Comparison of ENCODE assay signal across 21 cellular contexts in genomic region chr10:3639546-3639945, GRCh38.
DNase-seq lines count a peak whose midpoint lies in the region; ATAC-seq lines count a peak whose summit lies in the region.
"Had no signal": no experiment of that assay in that cellular context is flagged by ENCODE, and none has a peak within 500 bp of the region (broad histone marks: within the 10 kb centered on the region; RNA-seq: fewer than 3 reads in every experiment).

No MANE protein-coding gene starts in this region.

- H3K9ac ChIP-seq in trophoblast cell (ENCODE audit: low read length), result no peak overlapping the region

- H2BK12ac ChIP-seq in trophoblast cell (ENCODE audit: low read length), result no peak overlapping the region

- no peak overlapping the region for H3K4me2 ChIP-seq in trophoblast cell (ENCODE audit: low read length)

- no peak overlapping the region for H2BK120ac ChIP-seq in trophoblast cell (ENCODE audit: insufficient read depth, low read length, poor library complexity)

- no peaks in the 10 kb centered on the region for H3K9me3 ChIP-seq in trophoblast cell (ENCODE audit: insufficient read depth, low read depth, low read length)

- ATAC-seq in activated naive CD8-positive, alpha-beta T cell treated with anti-CD3 and anti-CD28 coated beads, Interleukin-2, amount 50 U/mL, for 24 hours, result no peak
- ATAC-seq: Panc1 had no signal

- no peaks in the 10 kb centered on the region for H3K27me3 ChIP-seq in trophoblast cell (ENCODE audit: insufficient read depth, low read length)

- no peaks in the 10 kb centered on the region for H3K27me3 Mint-ChIP-seq in activated naive CD8-positive, alpha-beta T cell treated with anti-CD3 and anti-CD28 coated beads, Interleukin-2, amount 50 U/mL, for 24 hours
- no peaks in the 10 kb centered on the region for H3K27me3 Mint-ChIP-seq in activated naive CD8-positive, alpha-beta T cell treated with anti-CD3 and anti-CD28 coated beads for 36 hours
- peaks cover 2% of the 10 kb centered on the region for H3K27me3 Mint-ChIP-seq in activated naive CD4-positive, alpha-beta T cell treated with anti-CD3 and anti-CD28 coated beads for 36 hours (ENCODE audit: low read depth)

- H4K91ac ChIP-seq in trophoblast cell (ENCODE audit: low read depth, low read length), result no peak overlapping the region

- H3K36me3 ChIP-seq in trophoblast cell (ENCODE audit: control insufficient read depth in 1 of 2, insufficient read depth in 2 of 2, low read length in 2 of 2), result no peaks in the 10 kb centered on the region

- peak overlapping the region; percentile 4 for H3K27ac Mint-ChIP-seq in activated naive CD8-positive, alpha-beta T cell treated with anti-CD3 and anti-CD28 coated beads, Interleukin-2, amount 50 U/mL, for 24 hours
- H3K27ac Mint-ChIP-seq in activated naive CD8-positive, alpha-beta T cell treated with anti-CD3 and anti-CD28 coated beads for 36 hours, result no peak overlapping the region
- no peak overlapping the region for H3K27ac Mint-ChIP-seq in activated naive CD4-positive, alpha-beta T cell treated with anti-CD3 and anti-CD28 coated beads for 36 hours
- H3K27ac Mint-ChIP-seq: B cell had no signal

- intact Hi-C loops in activated naive CD4-positive, alpha-beta T cell treated with anti-CD3 and anti-CD28 coated beads for 36 hours (cut with micrococcal nuclease), result no loop called here

- H4K8ac ChIP-seq in trophoblast cell (ENCODE audit: low read depth, low read length), result no peak overlapping the region

- H3K18ac ChIP-seq in trophoblast cell (ENCODE audit: low read length), result no peak overlapping the region

- no peak overlapping the region for H3K4ac ChIP-seq in trophoblast cell (ENCODE audit: low read depth, low read length)

- WGBS in trophoblast cell (ENCODE audit: extremely low coverage, insufficient coverage, insufficient read length), result no CpG with 5 or more reads among the region's 4 CpGs

- no peak for DNase-seq in activated naive CD8-positive, alpha-beta T cell treated with anti-CD3 and anti-CD28 coated beads, Interleukin-2, amount 50 U/mL, for 24 hours
- no peak for DNase-seq in activated naive CD8-positive, alpha-beta T cell treated with anti-CD3 and anti-CD28 coated beads for 36 hours
- DNase-seq in M059J (ENCODE audit: low read depth) (peak; percentile 10), SW480 (ENCODE audit: low spot score) (peak; percentile 55), trophoblast cell (peak; percentile 81 to 85), globus pallidus (ENCODE audit: low spot score) (no peak)
- no peak for DNase-seq in activated naive CD4-positive, alpha-beta T cell treated with anti-CD3 and anti-CD28 coated beads for 36 hours
- DNase-seq in activated CD4-positive, alpha-beta T cell treated with anti-CD3 and anti-CD28 coated beads for 1 hour, result no peak
- DNase-seq: CD8-positive, alpha-beta memory T cell; Karpas-422; MV-4-11; NCI-H1105 treated with DMSO at 0.1 percent for 48 hours; NCI-H146; NCI-H1930; NCI-H446 treated with DMSO at 0.1 percent for 48 hours; NCI-H526; SHP77 had no signal

- no peak overlapping the region for H2AFZ ChIP-seq in trophoblast cell (ENCODE audit: insufficient read depth, low read length, poor library complexity)

- H3K4me1 Mint-ChIP-seq in activated naive CD8-positive, alpha-beta T cell treated with anti-CD3 and anti-CD28 coated beads, Interleukin-2, amount 50 U/mL, for 24 hours, result no peaks in the 10 kb centered on the region
- H3K4me1 Mint-ChIP-seq in activated naive CD8-positive, alpha-beta T cell treated with anti-CD3 and anti-CD28 coated beads for 36 hours, result peaks cover 4% of the 10 kb centered on the region
- H3K4me1 Mint-ChIP-seq in activated naive CD4-positive, alpha-beta T cell treated with anti-CD3 and anti-CD28 coated beads for 36 hours (ENCODE audit: low read depth), result no peaks in the 10 kb centered on the region
- H3K4me1 Mint-ChIP-seq: B cell had no signal

- H3K36me3 Mint-ChIP-seq in activated naive CD8-positive, alpha-beta T cell treated with anti-CD3 and anti-CD28 coated beads, Interleukin-2, amount 50 U/mL, for 24 hours (ENCODE audit: low read depth), result no peaks in the 10 kb centered on the region
- H3K36me3 Mint-ChIP-seq in activated naive CD8-positive, alpha-beta T cell treated with anti-CD3 and anti-CD28 coated beads for 36 hours, result no peaks in the 10 kb centered on the region
- H3K36me3 Mint-ChIP-seq in activated naive CD4-positive, alpha-beta T cell treated with anti-CD3 and anti-CD28 coated beads for 36 hours (ENCODE audit: low read depth), result no peaks in the 10 kb centered on the region
- H3K36me3 Mint-ChIP-seq: CD14-positive monocyte had no signal

- H3K4me3 ChIP-seq in trophoblast cell (ENCODE audit: low read depth, low read length), result no peak overlapping the region

- no peak overlapping the region for H2AK5ac ChIP-seq in trophoblast cell (ENCODE audit: low read length)

- no peak overlapping the region for H3K14ac ChIP-seq in trophoblast cell (ENCODE audit: low read length)

- no peak overlapping the region for H2BK5ac ChIP-seq in trophoblast cell (ENCODE audit: low read depth, low read length, poor library complexity)

- H3K4me3 Mint-ChIP-seq in activated naive CD8-positive, alpha-beta T cell treated with anti-CD3 and anti-CD28 coated beads, Interleukin-2, amount 50 U/mL, for 24 hours, result no peak overlapping the region
- H3K4me3 Mint-ChIP-seq in activated naive CD8-positive, alpha-beta T cell treated with anti-CD3 and anti-CD28 coated beads for 36 hours, result no peak overlapping the region
- H3K4me3 Mint-ChIP-seq in activated naive CD4-positive, alpha-beta T cell treated with anti-CD3 and anti-CD28 coated beads for 36 hours, result no peak overlapping the region
- H3K4me3 Mint-ChIP-seq: B cell; CD14-positive monocyte; CD8-positive, alpha-beta memory T cell had no signal

- CTCF ChIA-PET in activated naive CD4-positive, alpha-beta T cell treated with anti-CD3 and anti-CD28 coated beads for 36 hours (lab: Charles Lee), result interaction anchor here (0.6 to 1.0 kb wide), 2 partner anchors 353 to 399 kb away, joined by 3 read pairs; no protein-coding TSS in a partner anchor

- peaks cover 11% of the 10 kb centered on the region for H3K79me1 ChIP-seq in trophoblast cell (ENCODE audit: low read length)

- H3K27ac ChIP-seq in trophoblast cell (ENCODE audit: low read depth, low read length), result no peak overlapping the region
- H3K27ac ChIP-seq: RWPE1 had no signal

- H4K12ac ChIP-seq in trophoblast cell (ENCODE audit: low read depth, low read length), result no peak overlapping the region

- peaks cover 8% of the 10 kb centered on the region in 2 experiments for H3K4me1 ChIP-seq in trophoblast cell (ENCODE audit: control insufficient read depth in 1 of 2, insufficient read depth in 2 of 2, low read length in 2 of 2)

- no peaks in the 10 kb centered on the region for H3K79me2 ChIP-seq in trophoblast cell (ENCODE audit: control insufficient read depth, insufficient read depth, low read length, poor library complexity)

- no peaks in the 10 kb centered on the region for H3K9me3 Mint-ChIP-seq in activated naive CD8-positive, alpha-beta T cell treated with anti-CD3 and anti-CD28 coated beads, Interleukin-2, amount 50 U/mL, for 24 hours
- no peaks in the 10 kb centered on the region for H3K9me3 Mint-ChIP-seq in activated naive CD8-positive, alpha-beta T cell treated with anti-CD3 and anti-CD28 coated beads for 36 hours
- no peaks in the 10 kb centered on the region for H3K9me3 Mint-ChIP-seq in activated naive CD4-positive, alpha-beta T cell treated with anti-CD3 and anti-CD28 coated beads for 36 hours
- H3K9me3 Mint-ChIP-seq: CD8-positive, alpha-beta memory T cell had no signal

- H3K23ac ChIP-seq in trophoblast cell (ENCODE audit: low read length), result no peak overlapping the region

Comparison
In these comparisons a context has a peak if more than half of its experiments do, and no peak if none do; other contexts are left out.
1. DNase-seq: peak in M059J (single experiment), SW480 (single experiment) and trophoblast cell (2 of 2); none in activated naive CD8-positive, alpha-beta T cell treated with anti-CD3 and anti-CD28 coated beads, Interleukin-2, amount 50 U/mL, for 24 hours (single experiment), activated naive CD8-positive, alpha-beta T cell treated with anti-CD3 and anti-CD28 coated beads for 36 hours (single experiment), globus pallidus (single experiment), activated naive CD4-positive, alpha-beta T cell treated with anti-CD3 and anti-CD28 coated beads for 36 hours (single experiment) and activated CD4-positive, alpha-beta T cell treated with anti-CD3 and anti-CD28 coated beads for 1 hour (single experiment).